Comparison of ENCODE assay signal across 33 cellular contexts in the genomic region with DNA sequence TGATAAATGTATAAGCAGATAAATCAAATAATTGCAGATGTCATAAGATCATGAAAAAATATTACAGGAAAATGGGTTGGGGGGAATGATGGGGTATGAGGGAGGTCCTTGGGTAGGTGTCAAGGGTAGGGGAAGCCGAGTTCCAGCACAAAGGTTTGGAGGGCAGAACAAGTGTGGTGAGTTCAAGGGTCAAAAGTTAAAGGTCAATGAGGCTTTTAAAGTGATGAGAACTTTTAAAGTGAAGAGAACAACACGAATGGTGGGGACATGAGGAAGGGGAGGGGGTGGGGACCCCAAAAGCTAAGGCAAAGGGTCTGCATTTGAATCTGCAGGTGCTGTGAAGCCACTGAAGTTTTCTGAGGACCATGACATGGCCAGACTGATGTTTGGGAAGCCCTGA.
A peak's percentile ranks its signal among the peaks of the same experiment; 100 is the strongest.
DNase-seq lines count a peak whose midpoint lies in the region; ATAC-seq, FAIRE-seq and TF ChIP-seq lines count a peak whose summit lies in the region.
"Had no signal": no experiment of that assay in that cellular context is flagged by ENCODE, and none has a peak within 500 bp of the region (broad histone marks: within the 10 kb centered on the region; RNA-seq: fewer than 3 reads in every experiment).

No MANE protein-coding gene starts in this region.

- H2AFZ ChIP-seq in K562 (ENCODE audit: low read depth, low read length) (no peak overlapping the region), MM.1S (ENCODE audit: low read length) (no peak overlapping the region)

- H3F3A ChIP-seq in MM.1S (ENCODE audit: insufficient read depth, low read length), result no peaks in the 10 kb centered on the region

- TF ChIP-seq POLR2A in K562 (conservative IDR thresholded peaks at IDR 0.05), result no peak

- H3K36me3 ChIP-seq in K562 (ENCODE audit: control insufficient read depth, insufficient read depth, low read length) (no peaks in the 10 kb centered on the region), MM.1S (replicated peaks; ENCODE audit: insufficient read depth, low read length) (no peaks in the 10 kb centered on the region)
- H3K36me3 ChIP-seq: BE2C; BLaER1; BLaER1 treated with 17β-estradiol and CSF1 and Interleukin-3, amounts not matched to agents 10 nM and 100 nM had no signal

- POLR2A ChIA-PET in K562 (lab: Yijun Ruan, JAX), result no interaction called here

- no TSS peak for BruUV-seq in K562 (replicated peaks; lab: Mats Ljungman, UMichigan)

- CTCF ChIA-PET in K562 (lab: Yijun Ruan, JAX; ENCODE audit: low intra/inter-chr PET ratio), result no interaction called here

- no peaks in the 10 kb centered on the region for H3K9me1 ChIP-seq in K562 (ENCODE audit: control insufficient read depth, insufficient read depth, low read length)

- intact Hi-C loops in K562 (cut with micrococcal nuclease), result no loop called here

- no peaks in the 10 kb centered on the region for H3K9me2 ChIP-seq in MM.1S (replicated peaks; ENCODE audit: insufficient read depth, low read length)

- no peak overlapping the region for H3K27ac ChIP-seq in K562 (ENCODE audit: extremely low read depth, low read depth, low read length)
- no peak overlapping the region for H3K27ac ChIP-seq in coronary artery
- H3K27ac ChIP-seq in MM.1S (ENCODE audit: low read length), result no peak overlapping the region
- H3K27ac ChIP-seq: 22Rv1; A549; BLaER1; BLaER1 treated with 17β-estradiol and CSF1 and Interleukin-3, amounts not matched to agents 10 nM and 100 nM; C4-2B had no signal

- no peaks in the 10 kb centered on the region for H4K20me1 ChIP-seq in K562 (replicated peaks; ENCODE audit: control insufficient read depth, insufficient read depth, low read length)
- H4K20me1 ChIP-seq in MM.1S (ENCODE audit: insufficient read depth, low read length), result no peaks in the 10 kb centered on the region
- H4K20me1 ChIP-seq: BLaER1; BLaER1 treated with 17β-estradiol and CSF1 and Interleukin-3, amounts not matched to agents 10 nM and 100 nM had no signal

- TF ChIP-seq RAD21 in K562 (CRISPR knock-in tag; conservative IDR thresholded peaks at IDR 0.05 in 1 of 2, IDR thresholded peaks at IDR 0.05 in 1 of 2), result no peak

- in situ Hi-C loops in K562 (cut with MboI), result no loop called here

- H3K9me3 ChIP-seq in K562 (replicated peaks; ENCODE audit: control insufficient read depth, insufficient read depth, low read depth, low read length) (no peaks in the 10 kb centered on the region), MM.1S (replicated peaks; ENCODE audit: insufficient read depth, low read length) (no peaks in the 10 kb centered on the region)
- H3K9me3 ChIP-seq: A549; BE2C; BLaER1; BLaER1 treated with 17β-estradiol and CSF1 and Interleukin-3, amounts not matched to agents 10 nM and 100 nM; Caco-2 had no signal

- FAIRE-seq in K562 (lab: Jason Lieb, UNC), result no peak
- FAIRE-seq: A204.1, A549, D721Med had no signal

- no peak for TF ChIP-seq EP300 in K562 (IDR thresholded peaks at IDR 0.05; ENCODE audit: low read length)

- H3K4me1 ChIP-seq in K562 (replicated peaks in 1 of 2; ENCODE audit: control insufficient read depth in 2 of 2, insufficient read depth in 2 of 2, low read length in 2 of 2) (no peaks in the 10 kb centered on the region), MM.1S (ENCODE audit: low read length) (no peaks in the 10 kb centered on the region)
- H3K4me1 ChIP-seq: A549, BE2C, BLaER1, Caco-2 had no signal

- no peak for ATAC-seq in K562
- ATAC-seq in GM18511 (IDR thresholded peaks at IDR 0.05; ENCODE audit: unreplicated experiment), result no peak
- ATAC-seq: A549; CD8-positive, alpha-beta T cell had no signal

- TF ChIP-seq CTCF in K562 (IDR thresholded peaks at IDR 0.05 in 2 of 3, conservative IDR thresholded peaks at IDR 0.05 in 1 of 3; ENCODE audit: insufficient read depth in 2 of 3, low read depth in 1 of 3, low read length in 3 of 3) (no peak), coronary artery (IDR thresholded peaks at IDR 0.05) (no peak), MM.1S (IDR thresholded peaks at IDR 0.05; ENCODE audit: low read length) (no peak)

- H3K27me3 ChIP-seq in K562 (ENCODE audit: control insufficient read depth in 2 of 2, insufficient read depth in 2 of 2, low read length in 2 of 2) (no peaks in the 10 kb centered on the region; a peak in 1 of 5 replicates), MM.1S (replicated peaks; ENCODE audit: insufficient read depth, low read length) (no peaks in the 10 kb centered on the region)
- H3K27me3 ChIP-seq: BE2C, BLaER1 had no signal

- DNase-seq in K562 (ENCODE audit: extremely low read depth in 1 of 4, low spot score in 3 of 4), result no peak
- DNase-seq in coronary artery (ENCODE audit: low spot score), result peak; percentile 3
- DNase-seq in mesenteric fat pad (ENCODE audit: low spot score), result peak; percentile 20
- DNase-seq in MM.1S, result no peak
- DNase-seq in NCI-H526 treated with DMSO at 0.1 percent for 48 hours (lab: John Stamatoyannopoulos, UW), result no peak
- DNase-seq: 8988T; ACHN; AML-193; BE2C; C1 segment of cervical spinal cord; Caco-2; Calu3; CD4-positive, alpha-beta memory T cell; CD4-positive, alpha-beta T cell; CD4-positive, CD25-positive, alpha-beta regulatory T cell; CD8-positive, alpha-beta memory T cell; CD8-positive, alpha-beta T cell; COR-L47; DMS 273 treated with DMSO at 0.1 percent for 48 hours; DMS153; DMS53; DMS79; DMS79 treated with DMSO at 0.1 percent for 48 hours; DND-41; EL had no signal

- H3K79me2 ChIP-seq in K562 (ENCODE audit: control insufficient read depth, insufficient read depth, low read length) (no peaks in the 10 kb centered on the region), MM.1S (ENCODE audit: low read length) (no peaks in the 10 kb centered on the region)

- WGBS in K562 (ENCODE audit: insufficient coverage, low coverage, missing lambda C conversion rate), result 0% methylated on average over 2 of the region's 2 CpGs

- no peak overlapping the region for H3K9ac ChIP-seq in K562 (ENCODE audit: insufficient read depth in 1 of 2, low read depth in 2 of 2, low read length in 2 of 2)
- H3K9ac ChIP-seq in MM.1S (ENCODE audit: low read length), result no peak overlapping the region
- H3K9ac ChIP-seq: BLaER1; BLaER1 treated with 17β-estradiol and CSF1 and Interleukin-3, amounts not matched to agents 10 nM and 100 nM had no signal

- H3K4me2 ChIP-seq in K562 (ENCODE audit: insufficient read depth, low read length) (no peak overlapping the region), MM.1S (ENCODE audit: low read depth, low read length) (no peak overlapping the region)
- H3K4me2 ChIP-seq: A549; BLaER1; BLaER1 treated with 17β-estradiol and CSF1 and Interleukin-3, amounts not matched to agents 10 nM and 100 nM had no signal

- H3K4me3 ChIP-seq in K562, result no peak overlapping the region
- H3K4me3 ChIP-seq in coronary artery, result no peak overlapping the region
- H3K4me3 ChIP-seq in MM.1S (ENCODE audit: low read length), result no peak overlapping the region
- H3K4me3 ChIP-seq: A549; BLaER1; BLaER1 treated with 17β-estradiol and CSF1 and Interleukin-3, amounts not matched to agents 10 nM and 100 nM had no signal

TF ChIP-seq in K562, 482 proteins besides CTCF, POLR2A, EP300 and RAD21:
- TF ChIP-seq ZNF830 (CRISPR knock-in tag; IDR thresholded peaks at IDR 0.05) (no peak), NR2C2 (CRISPR knock-in tag; IDR thresholded peaks at IDR 0.05) (no peak), NR2C2 (tag; IDR thresholded peaks at IDR 0.05) (peak; percentile 63), NR2C1 (IDR thresholded peaks at IDR 0.05) (peak; percentile 78), NR2C1 (tag; IDR thresholded peaks at IDR 0.05) (peak; percentile 54), ZNF174 (CRISPR knock-in tag; IDR thresholded peaks at IDR 0.05) (no peak)

Comparison
In these comparisons a context has a peak if more than half of its experiments do, and no peak if none do; other contexts are left out.
1. DNase-seq: peak in coronary artery (single experiment) and mesenteric fat pad (single experiment); none in K562 (0 of 4), MM.1S (single experiment) and NCI-H526 treated with DMSO at 0.1 percent for 48 hours (single experiment).